In genomic region chr3:192904632-192905289, GRCh38 we compare ENCODE assay signal across 24 cellular contexts. TPM values are rescaled to one million over a fixed set of nuclear protein-coding genes. Genes with fewer than 3 reads are reported as not detected.
DNase-seq lines count a peak whose midpoint lies in the region; ATAC-seq and TF ChIP-seq lines count a peak whose summit lies in the region.
"Had no signal": no experiment of that assay in that cellular context is flagged by ENCODE, and none has a peak within 500 bp of the region (broad histone marks: within the 10 kb centered on the region; RNA-seq: fewer than 3 reads in every experiment).

No MANE protein-coding gene starts in this region.

- intact Hi-C loops in psoas muscle (cut with DNase I) = no loop called here
- intact Hi-C loops in breast epithelium (cut with DNase I; ENCODE audit: low total_unique reads) = no loop called here

- TF ChIP-seq CTCF in astrocyte of the spinal cord (IDR thresholded peaks at IDR 0.05; ENCODE audit: low read depth, low read length) (no peak), psoas muscle (IDR thresholded peaks at IDR 0.05) (no peak), breast epithelium (IDR thresholded peaks at IDR 0.05) (no peak)

- H3K4me1 ChIP-seq in psoas muscle = no peaks in the 10 kb centered on the region
- no peaks in the 10 kb centered on the region for H3K4me1 ChIP-seq in breast epithelium
- H3K4me1 ChIP-seq: pancreas, right lobe of liver had no signal

- H3K27ac ChIP-seq in psoas muscle (no peak overlapping the region), breast epithelium (no peak overlapping the region)
- H3K27ac ChIP-seq: 22Rv1, epithelial cell of prostate, pancreas, Peyer's patch, right lobe of liver had no signal

- 41 to 52% (median 47%) methylated on average over 10 of the region's 10 CpGs for whole genome bisulfite sequencing in psoas muscle, 3 donors

- H3K27me3 ChIP-seq in psoas muscle (ENCODE audit: insufficient read depth in 3 of 3, low read length in 2 of 3) (no peaks in the 10 kb centered on the region), breast epithelium (no peaks in the 10 kb centered on the region)
- H3K27me3 ChIP-seq: pancreas, Peyer's patch, right lobe of liver had no signal

- H3K36me3 ChIP-seq in psoas muscle (ENCODE audit: insufficient read depth in 1 of 2, low read depth in 1 of 2) (no peaks in the 10 kb centered on the region), breast epithelium (no peaks in the 10 kb centered on the region)
- H3K36me3 ChIP-seq: pancreas, Peyer's patch, right lobe of liver had no signal

- H3K9me3 ChIP-seq in psoas muscle (peaks cover 5% of the 10 kb centered on the region), breast epithelium (no peaks in the 10 kb centered on the region)
- H3K9me3 ChIP-seq: pancreas, Peyer's patch, right lobe of liver had no signal

- in situ Hi-C loops in astrocyte of the spinal cord (cut with HindIII; ENCODE audit: low sequenced_read_pairs) = no loop called here

- TF ChIP-seq POLR2A in breast epithelium (IDR thresholded peaks at IDR 0.05) = no peak

- no peak overlapping the region for H3K4me3 ChIP-seq in astrocyte of the spinal cord (ENCODE audit: low read depth, low read length)
- H3K4me3 ChIP-seq in psoas muscle = no peak overlapping the region
- H3K4me3 ChIP-seq in breast epithelium = no peak overlapping the region
- H3K4me3 ChIP-seq: pancreas, Peyer's patch, right lobe of liver had no signal

- DNase-seq in NCI-H1417 (lab: John Stamatoyannopoulos, UW) = peak in 2 of 3 experiments; percentile 33 to 72
- no peak for DNase-seq in NCI-H1417 treated with DMSO at 0.1 percent for 48 hours (lab: John Stamatoyannopoulos, UW)
- DNase-seq in NCI-H1694 treated with DMSO at 0.1 percent for 48 hours (lab: John Stamatoyannopoulos, UW) = peak; percentile 77
- DNase-seq in astrocyte of the spinal cord (ENCODE audit: low read depth, low spot score) = peak; percentile 33
- DNase-seq in psoas muscle = no peak
- DNase-seq in breast epithelium (ENCODE audit: low spot score in 2 of 2) = no peak
- no peak for DNase-seq in HPDE6-E6E7 (ENCODE audit: extremely low spot score)
- DNase-seq: activated CD4-positive, CD25-positive, alpha-beta regulatory T cell treated with anti-CD3 and anti-CD28 coated beads, Interleukin-2, amount 50 U/mL, for 72 hours; activated CD8-positive, alpha-beta T cell treated with anti-CD3 and anti-CD28 coated beads for 36 hours; activated effector memory CD4-positive, alpha-beta T cell treated with Interleukin-2 at 50 U/mL for 16 hours; activated naive CD8-positive, alpha-beta T cell treated with anti-CD3 and anti-CD28 coated beads, Interleukin-2, amount 10 ng/mL, durations not matched to agents 7 days and 5 days; CD4-positive, alpha-beta T cell; DMS153; NCI-H1436; NCI-H226; pancreas; Peyer's patch; right lobe of liver; stimulated activated CD4-positive, alpha-beta T cell treated with anti-CD3 and anti-CD28 coated beads, Interleukin-15, amount 100 ng/mL, for 24 hours; T-helper 1 cell had no signal

- ATAC-seq in psoas muscle (peak; percentile 57 to 91 (median 68)), GM19324 (IDR thresholded peaks at IDR 0.05; ENCODE audit: low FRiP score, unreplicated experiment) (no peak)
- ATAC-seq: activated CD8-positive, alpha-beta T cell treated with anti-CD3 and anti-CD28 coated beads for 36 hours; natural killer cell treated with Interleukin-12 subunit alpha and Interleukin-12 subunit beta and Interleukin-15 and Interleukin-18, amount 100 ng/mL, for 72 hours; pancreas; right lobe of liver had no signal

RNA-seq across cellular contexts. Expression of gene MB21D2, which starts 12.9 kb away (rescaled TPM):
- total RNA-seq in psoas muscle (1 to 10 TPM; 1.3 to 2.6 (median 2.2) TPM), breast epithelium (10 to 100 TPM in 1 of 3 donors, 1 to 10 TPM in 2; 4.0 to 11.9 (median 6.2) TPM)
- 1 to 10 TPM in 1 of 3 donors, under 1 TPM in 2; 0.61 to 1.2 (median 0.76) TPM for polyA plus RNA-seq in psoas muscle

Comparison
In these comparisons a context has a peak if more than half of its experiments do, and no peak if none do; other contexts are left out.
1. DNase-seq: peak in NCI-H1417 (2 of 3), NCI-H1694 treated with DMSO at 0.1 percent for 48 hours (single experiment) and astrocyte of the spinal cord (single experiment); none in NCI-H1417 treated with DMSO at 0.1 percent for 48 hours (single experiment), psoas muscle (0 of 2), breast epithelium (0 of 2) and HPDE6-E6E7 (single experiment).